In the genomic region with DNA sequence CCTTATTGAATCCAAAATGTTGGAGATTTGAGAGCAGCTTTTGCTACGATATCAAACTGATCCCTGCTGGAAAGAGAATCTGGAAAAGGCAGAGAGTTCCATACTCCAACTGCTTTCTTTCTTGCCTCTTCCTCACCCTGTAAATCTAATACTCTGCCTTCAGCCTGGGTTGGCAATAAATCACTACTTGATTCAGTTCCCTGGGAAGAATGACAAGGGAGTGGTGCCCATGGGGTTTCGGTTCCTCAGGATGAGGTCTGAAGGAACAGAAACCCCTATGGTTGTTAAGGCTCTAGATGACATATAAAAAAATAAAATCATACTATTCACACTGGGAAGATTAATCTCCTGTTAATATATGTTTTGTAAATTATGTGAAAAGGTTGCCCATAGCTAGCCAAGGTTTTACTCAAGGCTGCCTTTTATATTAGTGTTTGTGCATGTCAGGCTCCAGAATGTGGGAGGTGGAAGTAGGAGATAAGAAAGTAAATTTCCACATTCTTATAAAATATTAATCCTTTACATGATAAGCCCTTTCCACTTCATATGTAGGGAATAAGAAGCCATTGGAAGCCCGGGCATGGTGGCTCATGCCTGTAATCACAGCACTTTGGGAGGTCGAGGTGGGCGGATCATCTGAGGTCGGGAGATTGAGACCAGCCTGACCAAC, we compare ENCODE assay signal across 19 cellular contexts.
DNase-seq lines count a peak whose midpoint lies in the region; ATAC-seq, FAIRE-seq and TF ChIP-seq lines count a peak whose summit lies in the region.
"Had no signal": no experiment of that assay in that cellular context is flagged by ENCODE, and none has a peak within 500 bp of the region (broad histone marks: within the 10 kb centered on the region; RNA-seq: fewer than 3 reads in every experiment).

No MANE protein-coding gene starts in this region.

- no peaks in the 10 kb centered on the region for H3K79me2 ChIP-seq in HepG2 (ENCODE audit: insufficient read depth, low read length)

- TF ChIP-seq EP300 in HepG2 (IDR thresholded peaks at IDR 0.05; ENCODE audit: low read depth in 2 of 2, low read length in 2 of 2): no peak
- TF ChIP-seq EP300 in HepG2 (CRISPR knock-in tag; IDR thresholded peaks at IDR 0.05; ENCODE audit: borderline replicate concordance): no peak

- DNase-seq in right lobe of liver: no peak
- no peak for DNase-seq in HepG2 (ENCODE audit: low spot score)
- DNase-seq in NCI-H69 (lab: John Stamatoyannopoulos, UW): peak; percentile 87
- peak; percentile 57 for DNase-seq in amniotic epithelial cell (ENCODE audit: low read depth)
- DNase-seq in upper lobe of right lung: no peak
- no peak for DNase-seq in T-helper 9 cell
- DNase-seq in left colon: no peak
- DNase-seq: BE2C; Caco-2; CD4-positive, alpha-beta T cell; GF-D8; KG1; NCI-H1048; NCI-H1436; NCI-H2081; NCI-H524; Right ventricle myocardium superior; SK-N-SH had no signal

- H3K4me2 ChIP-seq in HepG2 (ENCODE audit: low read depth, low read length): no peak overlapping the region
- H3K4me2 ChIP-seq: SK-N-SH had no signal

- H3K9me3 ChIP-seq in right lobe of liver: no peaks in the 10 kb centered on the region
- H3K9me3 ChIP-seq in HepG2 (ENCODE audit: low read length): no peaks in the 10 kb centered on the region; the same call in 1 of the 2 replicates
- no peaks in the 10 kb centered on the region for H3K9me3 ChIP-seq in upper lobe of right lung
- H3K9me3 ChIP-seq: BE2C, Caco-2 had no signal

- POLR2A ChIA-PET in HepG2 (lab: Yijun Ruan, JAX): no interaction called here

- no peaks in the 10 kb centered on the region for H4K20me1 ChIP-seq in HepG2 (ENCODE audit: insufficient read depth, low read length)

- H2AFZ ChIP-seq in HepG2 (ENCODE audit: low read length): no peak overlapping the region

- peak in 3 of 4 donors; percentile 19 to 54 (median 20) for ATAC-seq in right lobe of liver
- ATAC-seq in HepG2: no peak
- peak; percentile 25 for ATAC-seq in upper lobe of right lung
- no peak for ATAC-seq in left colon
- no peak for ATAC-seq in GM18873 (IDR thresholded peaks at IDR 0.05; ENCODE audit: low FRiP score, unreplicated experiment)

- H3K4me3 ChIP-seq in right lobe of liver (no peak overlapping the region), HepG2 (replicated peaks in 1 of 3; ENCODE audit: insufficient read depth in 1 of 3, low read depth in 2 of 3, low read length in 3 of 3) (no peak overlapping the region), upper lobe of right lung (no peak overlapping the region)

- in situ Hi-C loops in HepG2 (cut with HindIII; ENCODE audit: extremely low pct_ligation_motif_present, low pct_unique_long_range_greater_than_20kb): loop anchor here (25.0 kb wide), 1 partner anchor 1062 kb away; no protein-coding TSS in a partner anchor

- H3K4me1 ChIP-seq in right lobe of liver: no peaks in the 10 kb centered on the region
- no peaks in the 10 kb centered on the region for H3K4me1 ChIP-seq in HepG2 (ENCODE audit: insufficient read depth, low read length)
- H3K4me1 ChIP-seq in upper lobe of right lung: no peaks in the 10 kb centered on the region
- H3K4me1 ChIP-seq: BE2C, Caco-2 had no signal

- no TSS peak for BruUV-seq in HepG2 (replicated peaks; lab: Mats Ljungman, UMichigan)

- intact Hi-C loops in right lobe of liver (cut with DNase I): no loop called here
- intact Hi-C loops in HepG2 (cut with micrococcal nuclease; ENCODE audit: unreplicated experiment): no loop called here
- intact Hi-C loops in upper lobe of right lung (cut with DNase I): no loop called here
- intact Hi-C loops in left colon (cut with DNase I, micrococcal nuclease): no loop called here

- FAIRE-seq in HepG2 (lab: Jason Lieb, UNC): no peak

- TF ChIP-seq CTCF in right lobe of liver (IDR thresholded peaks at IDR 0.05): no peak
- TF ChIP-seq CTCF in HepG2 (CRISPR knock-in tag; IDR thresholded peaks at IDR 0.05): no peak
- TF ChIP-seq CTCF in upper lobe of right lung (IDR thresholded peaks at IDR 0.05): no peak

- H3K36me3 ChIP-seq in right lobe of liver: no peaks in the 10 kb centered on the region
- no peaks in the 10 kb centered on the region for H3K36me3 ChIP-seq in HepG2 (replicated peaks in 1 of 2; ENCODE audit: control insufficient read depth in 1 of 2, insufficient read depth in 2 of 2, low read length in 2 of 2)
- no peaks in the 10 kb centered on the region for H3K36me3 ChIP-seq in upper lobe of right lung
- H3K36me3 ChIP-seq: BE2C had no signal

- WGBS in right lobe of liver (ENCODE audit: insufficient coverage, low coverage, low lambda C conversion rate, missing lambda C conversion rate): 60% methylated on average over 6 of the region's 6 CpGs
- WGBS in HepG2 (ENCODE audit: low lambda C conversion rate): 1% methylated on average over 4 of the region's 6 CpGs

- TF ChIP-seq RAD21 in HepG2 (CRISPR knock-in tag; IDR thresholded peaks at IDR 0.05): no peak

- TF ChIP-seq POLR2A in right lobe of liver (IDR thresholded peaks at IDR 0.05) (no peak), HepG2 (IDR thresholded peaks at IDR 0.05; ENCODE audit: insufficient read depth in 1 of 2, low read depth in 2 of 2, low read length in 2 of 2) (no peak)

- H3K9ac ChIP-seq in HepG2 (ENCODE audit: insufficient read depth, low read depth, low read length): no peak overlapping the region
- H3K9ac ChIP-seq: SK-N-SH had no signal

- H3K27me3 ChIP-seq in right lobe of liver (no peaks in the 10 kb centered on the region), HepG2 (ENCODE audit: control insufficient read depth in 1 of 2, insufficient read depth in 2 of 2, low read length in 2 of 2) (no peaks in the 10 kb centered on the region), upper lobe of right lung (no peaks in the 10 kb centered on the region)
- H3K27me3 ChIP-seq: BE2C had no signal

- CTCF ChIA-PET in HepG2 (lab: Yijun Ruan, JAX; ENCODE audit: low intra/inter-chr PET ratio, low total read pairs): no interaction called here

- H3K27ac ChIP-seq in right lobe of liver: no peak overlapping the region
- no peak overlapping the region for H3K27ac ChIP-seq in HepG2 (ENCODE audit: extremely low read length, insufficient read depth, low read length)
- H3K27ac ChIP-seq in upper lobe of right lung: no peak overlapping the region

TF ChIP-seq in HepG2, 621 proteins besides CTCF, POLR2A, EP300 and RAD21:
- TF ChIP-seq ARNT2 (CRISPR knock-in tag; IDR thresholded peaks at IDR 0.05; ENCODE audit: low read depth): no peak
- no peak for TF ChIP-seq ZNF773 (CRISPR knock-in tag; IDR thresholded peaks at IDR 0.05; ENCODE audit: borderline replicate concordance)
- no peak for TF ChIP-seq HNRNPH1 (optimal IDR thresholded peaks at IDR 0.05; ENCODE audit: low read depth, low read length)
- no peak for TF ChIP-seq ZNF143 (CRISPR knock-in tag; IDR thresholded peaks at IDR 0.05)
- TF ChIP-seq, protein P1, sequence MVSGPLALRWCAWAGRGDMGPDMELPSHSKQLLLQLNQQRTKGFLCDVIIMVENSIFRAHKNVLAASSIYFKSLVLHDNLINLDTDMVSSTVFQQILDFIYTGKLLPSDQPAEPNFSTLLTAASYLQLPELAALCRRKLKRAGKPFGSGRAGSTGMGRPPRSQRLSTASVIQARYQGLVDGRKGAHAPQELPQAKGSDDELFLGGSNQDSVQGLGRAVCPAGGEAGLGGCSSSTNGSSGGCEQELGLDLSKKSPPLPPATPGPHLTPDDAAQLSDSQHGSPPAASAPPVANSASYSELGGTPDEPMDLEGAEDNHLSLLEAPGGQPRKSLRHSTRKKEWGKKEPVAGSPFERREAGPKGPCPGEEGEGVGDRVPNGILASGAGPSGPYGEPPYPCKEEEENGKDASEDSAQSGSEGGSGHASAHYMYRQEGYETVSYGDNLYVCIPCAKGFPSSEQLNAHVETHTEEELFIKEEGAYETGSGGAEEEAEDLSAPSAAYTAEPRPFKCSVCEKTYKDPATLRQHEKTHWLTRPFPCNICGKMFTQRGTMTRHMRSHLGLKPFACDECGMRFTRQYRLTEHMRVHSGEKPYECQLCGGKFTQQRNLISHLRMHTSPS (CRISPR knock-in tag; IDR thresholded peaks at IDR 0.05; ENCODE audit: low read depth): no peak
- TF ChIP-seq SRSF9 (IDR thresholded peaks at IDR 0.05; ENCODE audit: borderline replicate concordance, insufficient read depth, low read depth, low read length, poor library complexity, severe bottlenecking): no peak
- no peak for TF ChIP-seq ZNF891 (CRISPR knock-in tag; IDR thresholded peaks at IDR 0.05)
- TF ChIP-seq KLF9 (CRISPR knock-in tag; IDR thresholded peaks at IDR 0.05; ENCODE audit: low read depth): no peak
- no peak for TF ChIP-seq MAFG (CRISPR knock-in tag; IDR thresholded peaks at IDR 0.05)
- TF ChIP-seq, protein P2, sequence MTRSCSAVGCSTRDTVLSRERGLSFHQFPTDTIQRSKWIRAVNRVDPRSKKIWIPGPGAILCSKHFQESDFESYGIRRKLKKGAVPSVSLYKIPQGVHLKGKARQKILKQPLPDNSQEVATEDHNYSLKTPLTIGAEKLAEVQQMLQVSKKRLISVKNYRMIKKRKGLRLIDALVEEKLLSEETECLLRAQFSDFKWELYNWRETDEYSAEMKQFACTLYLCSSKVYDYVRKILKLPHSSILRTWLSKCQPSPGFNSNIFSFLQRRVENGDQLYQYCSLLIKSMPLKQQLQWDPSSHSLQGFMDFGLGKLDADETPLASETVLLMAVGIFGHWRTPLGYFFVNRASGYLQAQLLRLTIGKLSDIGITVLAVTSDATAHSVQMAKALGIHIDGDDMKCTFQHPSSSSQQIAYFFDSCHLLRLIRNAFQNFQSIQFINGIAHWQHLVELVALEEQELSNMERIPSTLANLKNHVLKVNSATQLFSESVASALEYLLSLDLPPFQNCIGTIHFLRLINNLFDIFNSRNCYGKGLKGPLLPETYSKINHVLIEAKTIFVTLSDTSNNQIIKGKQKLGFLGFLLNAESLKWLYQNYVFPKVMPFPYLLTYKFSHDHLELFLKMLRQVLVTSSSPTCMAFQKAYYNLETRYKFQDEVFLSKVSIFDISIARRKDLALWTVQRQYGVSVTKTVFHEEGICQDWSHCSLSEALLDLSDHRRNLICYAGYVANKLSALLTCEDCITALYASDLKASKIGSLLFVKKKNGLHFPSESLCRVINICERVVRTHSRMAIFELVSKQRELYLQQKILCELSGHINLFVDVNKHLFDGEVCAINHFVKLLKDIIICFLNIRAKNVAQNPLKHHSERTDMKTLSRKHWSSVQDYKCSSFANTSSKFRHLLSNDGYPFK (CRISPR knock-in tag; IDR thresholded peaks at IDR 0.05; ENCODE audit: borderline replicate concordance): no peak
- TF ChIP-seq KDM4B (CRISPR knock-in tag; IDR thresholded peaks at IDR 0.05): no peak

Comparison
In these comparisons a context has a peak if more than half of its experiments do, and no peak if none do; other contexts are left out.
1. ATAC-seq: peak in right lobe of liver (3 of 4) and upper lobe of right lung (single experiment); none in HepG2 (single experiment), left colon (single experiment) and GM18873 (single experiment).
2. DNase-seq: peak in NCI-H69 (single experiment) and amniotic epithelial cell (single experiment); none in right lobe of liver (0 of 3), HepG2 (single experiment), upper lobe of right lung (single experiment), T-helper 9 cell (single experiment) and left colon (0 of 2).